ENCODE assay signal across 24 cellular contexts in the genomic region with DNA sequence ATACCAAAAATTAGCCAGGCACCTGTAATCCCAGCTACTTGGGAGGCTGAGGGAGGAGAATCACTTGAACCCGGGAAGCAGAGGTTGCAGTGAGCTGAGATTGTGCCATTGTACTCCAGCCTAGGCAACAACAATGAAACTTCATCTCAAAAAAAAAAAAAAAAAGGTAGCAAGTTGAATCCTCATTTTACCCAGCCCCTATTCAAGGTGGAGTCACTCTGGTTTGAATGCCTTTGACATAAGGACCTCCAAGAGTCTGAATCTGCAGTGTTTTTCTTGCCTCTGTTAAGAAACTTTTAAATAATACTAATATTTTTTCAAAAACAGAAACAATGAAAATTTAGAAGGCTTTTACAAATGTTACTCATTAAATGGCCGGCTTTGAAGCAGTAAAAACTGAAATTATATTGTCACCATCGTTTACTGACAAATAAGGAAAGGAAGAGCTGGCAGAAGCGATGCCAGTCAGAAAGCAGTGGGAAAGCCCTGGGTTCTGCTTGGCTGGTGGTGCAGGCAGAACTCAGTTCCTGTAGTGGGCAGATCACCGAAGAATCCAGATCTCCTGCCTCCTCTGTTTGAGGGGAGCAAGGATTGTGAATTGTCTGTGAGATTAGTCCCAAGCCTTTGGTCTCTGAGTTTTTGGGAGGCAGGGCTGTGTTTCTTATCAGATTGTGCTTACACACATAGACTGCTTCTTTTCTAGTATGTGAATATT.
"Had no signal": no experiment of that assay in that cellular context is flagged by ENCODE, and none has a peak within 500 bp of the region (broad histone marks: within the 10 kb centered on the region; RNA-seq: fewer than 3 reads in every experiment).

No MANE protein-coding gene starts in this region.

- DNase-seq: activated B cell treated with CpG ODN at 0.5 μM for 24 hours; activated CD4-positive, alpha-beta T cell treated with anti-CD3 and anti-CD28 coated beads for 36 hours; activated CD4-positive, alpha-beta T cell treated with anti-CD3 and anti-CD28 coated beads, Interleukin-2, amount 50 U/mL, for 4 hours; activated CD8-positive, alpha-beta memory T cell treated with anti-CD3 and anti-CD28 coated beads, Interleukin-2, amount 50 U/mL, for 48 hours; activated naive CD4-positive, alpha-beta T cell; activated T-cell treated with anti-CD3 and anti-CD28 coated beads, Interleukin-2, amount 50 U/mL, for 4 hours; adrenal gland; brain microvascular endothelial cell; colonic mucosa; dorsolateral prefrontal cortex; foreskin keratinocyte; glutamatergic neuron; hippocampal formation; left cardiac atrium; pancreas; psoas muscle; right cardiac atrium; stomach; T1000; transverse colon had no signal

- H3K9me3 ChIP-seq: ascending aorta, colonic mucosa, neutrophil, pancreas, psoas muscle, stomach, suprapubic skin, transverse colon, vagina had no signal

- H3K4me3 ChIP-seq: adrenal gland, ascending aorta, colonic mucosa, dorsolateral prefrontal cortex, pancreas, psoas muscle, stomach, suprapubic skin, transverse colon, vagina had no signal

- H3K27ac ChIP-seq: adrenal gland, ascending aorta, brain microvascular endothelial cell, colonic mucosa, dorsolateral prefrontal cortex, foreskin keratinocyte, neutrophil, pancreas, psoas muscle, stomach, suprapubic skin, transverse colon, vagina had no signal

- FAIRE-seq: pancreas had no signal

- H3K4me1 ChIP-seq: adrenal gland, ascending aorta, colonic mucosa, foreskin keratinocyte, pancreas, psoas muscle, stomach, suprapubic skin, transverse colon, vagina had no signal

- H3K36me3 ChIP-seq: adrenal gland, ascending aorta, brain microvascular endothelial cell, colonic mucosa, neutrophil, pancreas, stomach, suprapubic skin, transverse colon had no signal

- H3K27me3 ChIP-seq: adrenal gland, ascending aorta, brain microvascular endothelial cell, colonic mucosa, dorsolateral prefrontal cortex, foreskin keratinocyte, neutrophil, pancreas, stomach, suprapubic skin, transverse colon, vagina had no signal

- ATAC-seq: activated CD4-positive, alpha-beta T cell treated with anti-CD3 and anti-CD28 coated beads for 36 hours; activated T-cell treated with anti-CD3 and anti-CD28 coated beads, Interleukin-2, amount 50 U/mL, for 4 hours; foreskin keratinocyte; left cardiac atrium; pancreas; psoas muscle; right cardiac atrium had no signal
